ENCODE assay signal across 2 cellular contexts in the genomic region with DNA sequence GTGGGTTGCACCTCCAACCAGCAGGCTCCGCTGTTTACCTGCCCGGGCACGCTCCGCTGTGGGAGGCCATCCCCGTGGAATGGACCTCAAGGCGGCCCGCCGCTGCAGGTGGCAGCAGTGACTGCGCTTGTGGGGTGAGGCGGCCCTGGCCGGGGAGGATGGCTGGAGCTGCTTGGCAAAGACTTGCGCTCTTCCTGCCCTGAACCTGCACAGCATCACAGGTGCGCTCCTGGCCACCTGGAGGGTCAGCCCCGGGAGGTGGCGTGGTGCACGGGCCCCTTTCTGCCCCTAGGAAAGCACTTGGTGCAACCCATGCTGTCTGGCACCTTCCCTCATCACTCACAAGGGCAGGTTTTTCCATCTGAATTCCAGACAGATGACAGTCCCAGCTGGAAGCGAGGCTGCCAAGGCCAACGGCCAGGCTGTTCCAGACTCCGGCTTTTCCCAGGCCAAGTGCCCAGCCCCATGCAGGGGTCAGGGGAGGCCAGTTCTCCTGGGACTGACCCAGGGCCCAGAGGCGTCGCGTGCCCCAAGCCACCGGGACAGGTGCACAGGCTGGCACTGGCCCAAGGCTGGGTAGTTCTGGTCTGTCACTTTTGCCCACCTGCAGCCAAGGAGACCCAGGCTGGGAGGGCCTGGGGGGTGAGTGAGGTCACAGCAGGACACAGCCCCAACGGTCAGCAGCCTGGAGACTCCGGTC.
TF ChIP-seq lines count a peak whose summit lies in the region.

No MANE protein-coding gene starts in this region.

TF ChIP-seq in WTC11, 78 proteins besides CTCF, POLR2A, EP300 and RAD21:
- 0 out of 2 replicates have a peak, but pooled peaks have one; percentile 20 for TF ChIP-seq ZNF423 (CRISPR knock-in tag; IDR thresholded peaks at IDR 0.05)
- TF ChIP-seq, protein P1, sequence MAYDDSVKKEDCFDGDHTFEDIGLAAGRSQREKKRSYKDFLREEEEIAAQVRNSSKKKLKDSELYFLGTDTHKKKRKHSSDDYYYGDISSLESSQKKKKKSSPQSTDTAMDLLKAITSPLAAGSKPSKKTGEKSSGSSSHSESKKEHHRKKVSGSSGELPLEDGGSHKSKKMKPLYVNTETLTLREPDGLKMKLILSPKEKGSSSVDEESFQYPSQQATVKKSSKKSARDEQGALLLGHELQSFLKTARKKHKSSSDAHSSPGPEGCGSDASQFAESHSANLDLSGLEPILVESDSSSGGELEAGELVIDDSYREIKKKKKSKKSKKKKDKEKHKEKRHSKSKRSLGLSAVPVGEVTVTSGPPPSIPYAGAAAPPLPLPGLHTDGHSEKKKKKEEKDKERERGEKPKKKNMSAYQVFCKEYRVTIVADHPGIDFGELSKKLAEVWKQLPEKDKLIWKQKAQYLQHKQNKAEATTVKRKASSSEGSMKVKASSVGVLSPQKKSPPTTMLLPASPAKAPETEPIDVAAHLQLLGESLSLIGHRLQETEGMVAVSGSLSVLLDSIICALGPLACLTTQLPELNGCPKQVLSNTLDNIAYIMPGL (CRISPR knock-in tag; IDR thresholded peaks at IDR 0.05): no peak

TF ChIP-seq in HepG2, 621 proteins besides CTCF, POLR2A, EP300 and RAD21 (continues in another document):
- TF ChIP-seq ARNT (IDR thresholded peaks at IDR 0.05) (no peak), ZNF580 (CRISPR knock-in tag; IDR thresholded peaks at IDR 0.05; ENCODE audit: borderline replicate concordance, low read depth) (peak; percentile 62; the same call in 1 of the 2 replicates), ZNF44 (CRISPR knock-in tag; IDR thresholded peaks at IDR 0.05) (0 out of 2 replicates have a peak, but pooled peaks have one; percentile 56), HCFC1 (IDR thresholded peaks at IDR 0.05; ENCODE audit: low read depth, low read length) (no peak), POGZ (CRISPR knock-in tag; IDR thresholded peaks at IDR 0.05) (0 out of 2 replicates have a peak, but pooled peaks have one; percentile 42), HOXA7 (CRISPR knock-in tag; IDR thresholded peaks at IDR 0.05) (no peak), MAZ (IDR thresholded peaks at IDR 0.05; ENCODE audit: borderline replicate concordance, low read depth, low read length) (no peak), MAZ (CRISPR knock-in tag; IDR thresholded peaks at IDR 0.05; ENCODE audit: low read depth) (no peak), CBX5 (CRISPR knock-in tag; IDR thresholded peaks at IDR 0.05; ENCODE audit: borderline replicate concordance) (no peak), RXRB (CRISPR knock-in tag; IDR thresholded peaks at IDR 0.05; ENCODE audit: borderline replicate concordance) (peak; percentile 98), DMAP1 (CRISPR knock-in tag; IDR thresholded peaks at IDR 0.05) (peak; percentile 31; the same call in 1 of the 2 replicates), ZNF331 (CRISPR knock-in tag; IDR thresholded peaks at IDR 0.05) (peak; percentile 32; the same call in 1 of the 2 replicates), RBM39 (IDR thresholded peaks at IDR 0.05; ENCODE audit: low read depth, low read length, poor library complexity, severe bottlenecking) (peak; percentile 74), IKZF1 (IDR thresholded peaks at IDR 0.05) (no peak), ZNF788 (CRISPR knock-in tag; IDR thresholded peaks at IDR 0.05; ENCODE audit: borderline replicate concordance) (peak; percentile 49), ISL2 (CRISPR knock-in tag; IDR thresholded peaks at IDR 0.05) (no peak), RNF2 (conservative IDR thresholded peaks at IDR 0.05; ENCODE audit: low read depth) (peak; percentile 38; the same call in 1 of the 2 replicates), BRD4 (CRISPR knock-in tag; IDR thresholded peaks at IDR 0.05) (no peak), PITX1 (CRISPR knock-in tag; IDR thresholded peaks at IDR 0.05) (no peak)
- TF ChIP-seq, protein P2, sequence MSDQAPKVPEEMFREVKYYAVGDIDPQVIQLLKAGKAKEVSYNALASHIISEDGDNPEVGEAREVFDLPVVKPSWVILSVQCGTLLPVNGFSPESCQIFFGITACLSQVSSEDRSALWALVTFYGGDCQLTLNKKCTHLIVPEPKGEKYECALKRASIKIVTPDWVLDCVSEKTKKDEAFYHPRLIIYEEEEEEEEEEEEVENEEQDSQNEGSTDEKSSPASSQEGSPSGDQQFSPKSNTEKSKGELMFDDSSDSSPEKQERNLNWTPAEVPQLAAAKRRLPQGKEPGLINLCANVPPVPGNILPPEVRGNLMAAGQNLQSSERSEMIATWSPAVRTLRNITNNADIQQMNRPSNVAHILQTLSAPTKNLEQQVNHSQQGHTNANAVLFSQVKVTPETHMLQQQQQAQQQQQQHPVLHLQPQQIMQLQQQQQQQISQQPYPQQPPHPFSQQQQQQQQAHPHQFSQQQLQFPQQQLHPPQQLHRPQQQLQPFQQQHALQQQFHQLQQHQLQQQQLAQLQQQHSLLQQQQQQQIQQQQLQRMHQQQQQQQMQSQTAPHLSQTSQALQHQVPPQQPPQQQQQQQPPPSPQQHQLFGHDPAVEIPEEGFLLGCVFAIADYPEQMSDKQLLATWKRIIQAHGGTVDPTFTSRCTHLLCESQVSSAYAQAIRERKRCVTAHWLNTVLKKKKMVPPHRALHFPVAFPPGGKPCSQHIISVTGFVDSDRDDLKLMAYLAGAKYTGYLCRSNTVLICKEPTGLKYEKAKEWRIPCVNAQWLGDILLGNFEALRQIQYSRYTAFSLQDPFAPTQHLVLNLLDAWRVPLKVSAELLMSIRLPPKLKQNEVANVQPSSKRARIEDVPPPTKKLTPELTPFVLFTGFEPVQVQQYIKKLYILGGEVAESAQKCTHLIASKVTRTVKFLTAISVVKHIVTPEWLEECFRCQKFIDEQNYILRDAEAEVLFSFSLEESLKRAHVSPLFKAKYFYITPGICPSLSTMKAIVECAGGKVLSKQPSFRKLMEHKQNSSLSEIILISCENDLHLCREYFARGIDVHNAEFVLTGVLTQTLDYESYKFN (CRISPR knock-in tag; conservative IDR thresholded peaks at IDR 0.05): peak; percentile 57; the same call in 1 of the 2 replicates
- TF ChIP-seq, protein P3, sequence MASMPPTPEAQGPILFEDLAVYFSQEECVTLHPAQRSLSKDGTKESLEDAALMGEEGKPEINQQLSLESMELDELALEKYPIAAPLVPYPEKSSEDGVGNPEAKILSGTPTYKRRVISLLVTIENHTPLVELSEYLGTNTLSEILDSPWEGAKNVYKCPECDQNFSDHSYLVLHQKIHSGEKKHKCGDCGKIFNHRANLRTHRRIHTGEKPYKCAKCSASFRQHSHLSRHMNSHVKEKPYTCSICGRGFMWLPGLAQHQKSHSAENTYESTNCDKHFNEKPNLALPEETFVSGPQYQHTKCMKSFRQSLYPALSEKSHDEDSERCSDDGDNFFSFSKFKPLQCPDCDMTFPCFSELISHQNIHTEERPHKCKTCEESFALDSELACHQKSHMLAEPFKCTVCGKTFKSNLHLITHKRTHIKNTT (CRISPR knock-in tag; IDR thresholded peaks at IDR 0.05): no peak
- TF ChIP-seq, protein P4, sequence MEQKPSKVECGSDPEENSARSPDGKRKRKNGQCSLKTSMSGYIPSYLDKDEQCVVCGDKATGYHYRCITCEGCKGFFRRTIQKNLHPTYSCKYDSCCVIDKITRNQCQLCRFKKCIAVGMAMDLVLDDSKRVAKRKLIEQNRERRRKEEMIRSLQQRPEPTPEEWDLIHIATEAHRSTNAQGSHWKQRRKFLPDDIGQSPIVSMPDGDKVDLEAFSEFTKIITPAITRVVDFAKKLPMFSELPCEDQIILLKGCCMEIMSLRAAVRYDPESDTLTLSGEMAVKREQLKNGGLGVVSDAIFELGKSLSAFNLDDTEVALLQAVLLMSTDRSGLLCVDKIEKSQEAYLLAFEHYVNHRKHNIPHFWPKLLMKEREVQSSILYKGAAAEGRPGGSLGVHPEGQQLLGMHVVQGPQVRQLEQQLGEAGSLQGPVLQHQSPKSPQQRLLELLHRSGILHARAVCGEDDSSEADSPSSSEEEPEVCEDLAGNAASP (CRISPR knock-in tag; IDR thresholded peaks at IDR 0.05; ENCODE audit: borderline replicate concordance): peak; percentile 100
- TF ChIP-seq, protein P5, sequence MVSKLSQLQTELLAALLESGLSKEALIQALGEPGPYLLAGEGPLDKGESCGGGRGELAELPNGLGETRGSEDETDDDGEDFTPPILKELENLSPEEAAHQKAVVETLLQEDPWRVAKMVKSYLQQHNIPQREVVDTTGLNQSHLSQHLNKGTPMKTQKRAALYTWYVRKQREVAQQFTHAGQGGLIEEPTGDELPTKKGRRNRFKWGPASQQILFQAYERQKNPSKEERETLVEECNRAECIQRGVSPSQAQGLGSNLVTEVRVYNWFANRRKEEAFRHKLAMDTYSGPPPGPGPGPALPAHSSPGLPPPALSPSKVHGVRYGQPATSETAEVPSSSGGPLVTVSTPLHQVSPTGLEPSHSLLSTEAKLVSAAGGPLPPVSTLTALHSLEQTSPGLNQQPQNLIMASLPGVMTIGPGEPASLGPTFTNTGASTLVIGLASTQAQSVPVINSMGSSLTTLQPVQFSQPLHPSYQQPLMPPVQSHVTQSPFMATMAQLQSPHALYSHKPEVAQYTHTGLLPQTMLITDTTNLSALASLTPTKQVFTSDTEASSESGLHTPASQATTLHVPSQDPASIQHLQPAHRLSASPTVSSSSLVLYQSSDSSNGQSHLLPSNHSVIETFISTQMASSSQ (IDR thresholded peaks at IDR 0.05; ENCODE audit: low read depth): no peak
- TF ChIP-seq, protein P5 (CRISPR knock-in tag; IDR thresholded peaks at IDR 0.05; ENCODE audit: borderline replicate concordance): 0 out of 2 replicates have a peak, but pooled peaks have one; percentile 43
- TF ChIP-seq, protein P6, sequence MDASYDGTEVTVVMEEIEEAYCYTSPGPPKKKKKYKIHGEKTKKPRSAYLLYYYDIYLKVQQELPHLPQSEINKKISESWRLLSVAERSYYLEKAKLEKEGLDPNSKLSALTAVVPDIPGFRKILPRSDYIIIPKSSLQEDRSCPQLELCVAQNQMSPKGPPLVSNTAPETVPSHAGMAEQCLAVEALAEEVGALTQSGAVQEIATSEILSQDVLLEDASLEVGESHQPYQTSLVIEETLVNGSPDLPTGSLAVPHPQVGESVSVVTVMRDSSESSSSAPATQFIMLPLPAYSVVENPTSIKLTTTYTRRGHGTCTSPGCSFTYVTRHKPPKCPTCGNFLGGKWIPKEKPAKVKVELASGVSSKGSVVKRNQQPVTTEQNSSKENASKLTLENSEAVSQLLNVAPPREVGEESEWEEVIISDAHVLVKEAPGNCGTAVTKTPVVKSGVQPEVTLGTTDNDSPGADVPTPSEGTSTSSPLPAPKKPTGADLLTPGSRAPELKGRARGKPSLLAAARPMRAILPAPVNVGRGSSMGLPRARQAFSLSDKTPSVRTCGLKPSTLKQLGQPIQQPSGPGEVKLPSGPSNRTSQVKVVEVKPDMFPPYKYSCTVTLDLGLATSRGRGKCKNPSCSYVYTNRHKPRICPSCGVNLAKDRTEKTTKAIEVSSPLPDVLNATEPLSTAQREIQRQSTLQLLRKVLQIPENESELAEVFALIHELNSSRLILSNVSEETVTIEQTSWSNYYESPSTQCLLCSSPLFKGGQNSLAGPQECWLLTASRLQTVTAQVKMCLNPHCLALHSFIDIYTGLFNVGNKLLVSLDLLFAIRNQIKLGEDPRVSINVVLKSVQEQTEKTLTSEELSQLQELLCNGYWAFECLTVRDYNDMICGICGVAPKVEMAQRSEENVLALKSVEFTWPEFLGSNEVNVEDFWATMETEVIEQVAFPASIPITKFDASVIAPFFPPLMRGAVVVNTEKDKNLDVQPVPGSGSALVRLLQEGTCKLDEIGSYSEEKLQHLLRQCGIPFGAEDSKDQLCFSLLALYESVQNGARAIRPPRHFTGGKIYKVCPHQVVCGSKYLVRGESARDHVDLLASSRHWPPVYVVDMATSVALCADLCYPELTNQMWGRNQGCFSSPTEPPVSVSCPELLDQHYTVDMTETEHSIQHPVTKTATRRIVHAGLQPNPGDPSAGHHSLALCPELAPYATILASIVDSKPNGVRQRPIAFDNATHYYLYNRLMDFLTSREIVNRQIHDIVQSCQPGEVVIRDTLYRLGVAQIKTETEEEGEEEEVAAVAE (CRISPR knock-in tag; IDR thresholded peaks at IDR 0.05; ENCODE audit: borderline replicate concordance): no peak
- TF ChIP-seq, protein P7, sequence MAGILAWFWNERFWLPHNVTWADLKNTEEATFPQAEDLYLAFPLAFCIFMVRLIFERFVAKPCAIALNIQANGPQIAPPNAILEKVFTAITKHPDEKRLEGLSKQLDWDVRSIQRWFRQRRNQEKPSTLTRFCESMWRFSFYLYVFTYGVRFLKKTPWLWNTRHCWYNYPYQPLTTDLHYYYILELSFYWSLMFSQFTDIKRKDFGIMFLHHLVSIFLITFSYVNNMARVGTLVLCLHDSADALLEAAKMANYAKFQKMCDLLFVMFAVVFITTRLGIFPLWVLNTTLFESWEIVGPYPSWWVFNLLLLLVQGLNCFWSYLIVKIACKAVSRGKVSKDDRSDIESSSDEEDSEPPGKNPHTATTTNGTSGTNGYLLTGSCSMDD (CRISPR knock-in tag; IDR thresholded peaks at IDR 0.05): no peak
